ENCODE assay signal across 1 cellular context in genomic region chr17:29165261-29165660, GRCh38.
TF ChIP-seq lines count a peak whose summit lies in the region.

No MANE protein-coding gene starts in this region.

TF ChIP-seq in IMR-90, 13 proteins besides CTCF, POLR2A, EP300 and RAD21 (continued from another document):
- TF ChIP-seq MAZ (IDR thresholded peaks at IDR 0.05; ENCODE audit: borderline replicate concordance, low read depth, low read length), result no peak
- no peak for TF ChIP-seq NFE2L2 (IDR thresholded peaks at IDR 0.05; ENCODE audit: low read depth, low read length)
- TF ChIP-seq CHD1 (IDR thresholded peaks at IDR 0.05; ENCODE audit: low read depth, low read length), result no peak
- no peak for TF ChIP-seq FOS (IDR thresholded peaks at IDR 0.05; ENCODE audit: low read depth, low read length)
- TF ChIP-seq CEBPB (IDR thresholded peaks at IDR 0.05; ENCODE audit: low read depth, low read length), result no peak
- TF ChIP-seq BHLHE40 (IDR thresholded peaks at IDR 0.05; ENCODE audit: low read depth, low read length), result no peak
- no peak for TF ChIP-seq SMC3 (IDR thresholded peaks at IDR 0.05; ENCODE audit: low read depth, low read length)
- TF ChIP-seq MAFK (IDR thresholded peaks at IDR 0.05; ENCODE audit: low read depth, low read length), result no peak
- TF ChIP-seq USF2 (IDR thresholded peaks at IDR 0.05; ENCODE audit: low read depth, low read length), result no peak
- TF ChIP-seq ELK1 (IDR thresholded peaks at IDR 0.05; ENCODE audit: borderline replicate concordance, low read depth, low read length), result no peak
